Comparison of ENCODE assay signal across 35 cellular contexts in genomic region chr13:75617230-75617629, GRCh38. TPM values are rescaled to one million over a fixed set of nuclear protein-coding genes. Genes with fewer than 3 reads are reported as not detected.
A peak's percentile ranks its signal among the peaks of the same experiment; 100 is the strongest.
DNase-seq lines count a peak whose midpoint lies in the region; ATAC-seq, FAIRE-seq and TF ChIP-seq lines count a peak whose summit lies in the region.
"Had no signal": no experiment of that assay in that cellular context is flagged by ENCODE, and none has a peak within 500 bp of the region (broad histone marks: within the 10 kb centered on the region; RNA-seq: fewer than 3 reads in every experiment).

No MANE protein-coding gene starts in this region.

- H3K14ac ChIP-seq in IMR-90 (replicated peaks; ENCODE audit: low read depth, low read length): no peak overlapping the region

- H3K27me3 ChIP-seq in HepG2 (ENCODE audit: control insufficient read depth in 1 of 2, insufficient read depth in 2 of 2, low read length in 2 of 2) (no peaks in the 10 kb centered on the region), right lobe of liver (no peaks in the 10 kb centered on the region), IMR-90 (ENCODE audit: control insufficient read depth, insufficient read depth, low read length) (no peaks in the 10 kb centered on the region)
- H3K27me3 ChIP-seq: BE2C; BLaER1; BLaER1 treated with 17β-estradiol and CSF1 and Interleukin-3, amounts not matched to agents 10 nM and 100 nM had no signal

- H3K79me2 ChIP-seq in HepG2 (ENCODE audit: insufficient read depth, low read length): no peaks in the 10 kb centered on the region

- H3K56ac ChIP-seq in IMR-90 (ENCODE audit: extremely low read depth, insufficient read depth, low read length): no peak overlapping the region

- H3K9me1 ChIP-seq in IMR-90 (ENCODE audit: insufficient read depth, low read length): peaks cover 10% of the 10 kb centered on the region

- H2AK9ac ChIP-seq in IMR-90 (replicated peaks; ENCODE audit: low read depth, low read length, poor library complexity): no peak overlapping the region

- H3K4me3 ChIP-seq in HepG2 (replicated peaks in 1 of 3; ENCODE audit: insufficient read depth in 1 of 3, low read depth in 2 of 3, low read length in 3 of 3) (no peak overlapping the region), right lobe of liver (no peak overlapping the region), HEK293 (ENCODE audit: low read depth, low read length) (no peak overlapping the region), IMR-90 (ENCODE audit: insufficient read depth, low read depth, low read length) (no peak overlapping the region)
- H3K4me3 ChIP-seq: A549; BLaER1; BLaER1 treated with 17β-estradiol and CSF1 and Interleukin-3, amounts not matched to agents 10 nM and 100 nM had no signal

- H4K20me1 ChIP-seq in HepG2 (ENCODE audit: insufficient read depth, low read length): no peaks in the 10 kb centered on the region
- no peaks in the 10 kb centered on the region for H4K20me1 ChIP-seq in IMR-90 (ENCODE audit: insufficient read depth, low read length)
- H4K20me1 ChIP-seq: BLaER1; BLaER1 treated with 17β-estradiol and CSF1 and Interleukin-3, amounts not matched to agents 10 nM and 100 nM had no signal

- H4K91ac ChIP-seq in IMR-90 (ENCODE audit: insufficient read depth, low read depth, low read length): 0 out of 2 replicates have a peak overlapping the region, but pooled peaks have one; percentile 62

- POLR2A ChIA-PET in HepG2 (lab: Yijun Ruan, JAX): no interaction called here
- POLR2A ChIA-PET in HEK293 (lab: Yijun Ruan, JAX): no interaction called here
- POLR2A ChIA-PET in IMR-90 (lab: Charles Lee; ENCODE audit: unreplicated experiment): no interaction called here

- TF ChIP-seq CTCF in HepG2 (CRISPR knock-in tag; IDR thresholded peaks at IDR 0.05) (no peak), right lobe of liver (IDR thresholded peaks at IDR 0.05) (no peak), HEK293 (tag by site-specific recombination; IDR thresholded peaks at IDR 0.05) (no peak), IMR-90 (conservative IDR thresholded peaks at IDR 0.05; ENCODE audit: low read depth, low read length) (no peak)

- in situ Hi-C loops in HepG2 (cut with HindIII; ENCODE audit: extremely low pct_ligation_motif_present, low pct_unique_long_range_greater_than_20kb): no loop called here
- in situ Hi-C loops in IMR-90 (cut with MboI; ENCODE audit: low sequenced_read_pairs): no loop called here

- H2BK20ac ChIP-seq in IMR-90 (ENCODE audit: low read depth, low read length): peak overlapping the region; percentile 49

- peak overlapping the region; percentile 96 for H2BK120ac ChIP-seq in IMR-90 (ENCODE audit: low read depth, low read length)

- H3K9me3 ChIP-seq in HepG2 (ENCODE audit: low read length) (no peaks in the 10 kb centered on the region), right lobe of liver (no peaks in the 10 kb centered on the region), HEK293 (ENCODE audit: control insufficient read depth, insufficient read depth, low read depth, low read length) (no peaks in the 10 kb centered on the region), IMR-90 (ENCODE audit: control insufficient read depth, insufficient read depth, low read length) (no peaks in the 10 kb centered on the region)
- H3K9me3 ChIP-seq: A549; BE2C; BLaER1; BLaER1 treated with 17β-estradiol and CSF1 and Interleukin-3, amounts not matched to agents 10 nM and 100 nM; Caco-2 had no signal

- H3K9ac ChIP-seq in HepG2 (ENCODE audit: insufficient read depth, low read depth, low read length) (no peak overlapping the region), IMR-90 (ENCODE audit: low read depth, low read length) (no peak overlapping the region)
- H3K9ac ChIP-seq: BLaER1; BLaER1 treated with 17β-estradiol and CSF1 and Interleukin-3, amounts not matched to agents 10 nM and 100 nM had no signal

- ATAC-seq in HepG2 (peak; percentile 44), right lobe of liver (no peak), IMR-90 (ENCODE audit: low read depth) (no peak), HG02884 (IDR thresholded peaks at IDR 0.05; ENCODE audit: unreplicated experiment) (no peak)
- ATAC-seq: A549; CD8-positive, alpha-beta T cell had no signal

- H3K4me2 ChIP-seq in HepG2 (ENCODE audit: low read depth, low read length): no peak overlapping the region
- H3K4me2 ChIP-seq in IMR-90 (ENCODE audit: low read depth, low read length): no peak overlapping the region
- H3K4me2 ChIP-seq: A549; BLaER1; BLaER1 treated with 17β-estradiol and CSF1 and Interleukin-3, amounts not matched to agents 10 nM and 100 nM had no signal

- peak overlapping the region; percentile 38; the same call in 2 of the 3 replicates for H2BK15ac ChIP-seq in IMR-90 (ENCODE audit: low read depth, low read length)

- no peak overlapping the region for H2BK5ac ChIP-seq in IMR-90 (ENCODE audit: low read depth, low read length, poor library complexity, severe bottlenecking)

- no peak for TF ChIP-seq EP300 in HepG2 (IDR thresholded peaks at IDR 0.05; ENCODE audit: low read depth in 2 of 2, low read length in 2 of 2)
- TF ChIP-seq EP300 in HepG2 (CRISPR knock-in tag; IDR thresholded peaks at IDR 0.05; ENCODE audit: borderline replicate concordance): no peak

- DNase-seq in HepG2 (ENCODE audit: low spot score) (no peak), right lobe of liver (no peak), IMR-90 (no peak), NCI-H69 (lab: John Stamatoyannopoulos, UW) (peak; percentile 26), NCI-H2107 (lab: John Stamatoyannopoulos, UW) (no peak), OCI-M2 (lab: John Stamatoyannopoulos, UW; ENCODE audit: unreplicated experiment) (no peak)
- DNase-seq: 8988T; ACHN; AML-193; BE2C; C1 segment of cervical spinal cord; Caco-2; Calu3; CD4-positive, alpha-beta memory T cell; CD4-positive, alpha-beta T cell; CD4-positive, CD25-positive, alpha-beta regulatory T cell; CD8-positive, alpha-beta memory T cell; CD8-positive, alpha-beta T cell; COR-L47; DMS 273 treated with DMSO at 0.1 percent for 48 hours; DMS153; DMS53; DMS79; DMS79 treated with DMSO at 0.1 percent for 48 hours; DND-41; EL had no signal

- H2AK5ac ChIP-seq in IMR-90 (ENCODE audit: low read depth, low read length): peak overlapping the region; percentile 93; the same call in 1 of the 2 replicates

- H3K27ac ChIP-seq in HepG2 (ENCODE audit: extremely low read length, insufficient read depth, low read length) (no peak overlapping the region), right lobe of liver (no peak overlapping the region), HEK293 (ENCODE audit: extremely low read depth, low read depth, low read length) (no peak overlapping the region), IMR-90 (ENCODE audit: insufficient read depth, low read length) (no peak overlapping the region)
- H3K27ac ChIP-seq: 22Rv1; A549; BLaER1; BLaER1 treated with 17β-estradiol and CSF1 and Interleukin-3, amounts not matched to agents 10 nM and 100 nM; C4-2B had no signal

- dilution Hi-C loops in IMR-90 (cut with HindIII; ENCODE audit: low sequenced_read_pairs, unreplicated experiment): no loop called here

- H2AFZ ChIP-seq in HepG2 (ENCODE audit: low read length): no peak overlapping the region
- H2AFZ ChIP-seq in IMR-90 (replicated peaks; ENCODE audit: low read length, poor library complexity): no peak overlapping the region

- no peak overlapping the region for H3K23ac ChIP-seq in IMR-90 (ENCODE audit: low read depth, low read length)

- BruUV-seq in HepG2 (replicated peaks; lab: Mats Ljungman, UMichigan) (no TSS peak), IMR-90 (replicated peaks; lab: Mats Ljungman, UMichigan) (no TSS peak)

- H4K5ac ChIP-seq in IMR-90 (ENCODE audit: low read depth, low read length): no peak overlapping the region; the same call in 1 of the 2 replicates

- TF ChIP-seq POLR2A in HepG2 (IDR thresholded peaks at IDR 0.05; ENCODE audit: insufficient read depth in 1 of 2, low read depth in 2 of 2, low read length in 2 of 2): no peak
- TF ChIP-seq POLR2A in right lobe of liver (IDR thresholded peaks at IDR 0.05): no peak
- TF ChIP-seq POLR2A in IMR-90 (IDR thresholded peaks at IDR 0.05; ENCODE audit: low read depth, low read length): no peak

- H3K4ac ChIP-seq in IMR-90 (ENCODE audit: low read depth, low read length): peak overlapping the region; percentile 90

- H4K8ac ChIP-seq in IMR-90 (ENCODE audit: low read depth in 2 of 2, low read length in 2 of 2): no peak overlapping the region

- H3K18ac ChIP-seq in IMR-90 (ENCODE audit: low read depth, low read length): no peak overlapping the region

- peaks cover 0 to 31% of the 10 kb centered on the region in 2 experiments; a peak in 3 of 4 replicates for H3K79me1 ChIP-seq in IMR-90 (ENCODE audit: low read depth in 1 of 2, low read length in 2 of 2)

- H3K4me1 ChIP-seq in HepG2 (ENCODE audit: insufficient read depth, low read length) (no peaks in the 10 kb centered on the region), right lobe of liver (no peaks in the 10 kb centered on the region), HEK293 (ENCODE audit: control insufficient read depth, insufficient read depth, low read length) (no peaks in the 10 kb centered on the region), IMR-90 (ENCODE audit: control insufficient read depth, insufficient read depth, low read length) (peaks cover 20% of the 10 kb centered on the region)
- H3K4me1 ChIP-seq: A549; BE2C; BLaER1; BLaER1 treated with 17β-estradiol and CSF1 and Interleukin-3, amounts not matched to agents 10 nM and 100 nM; Caco-2 had no signal

- intact Hi-C loops in HepG2 (cut with micrococcal nuclease; ENCODE audit: unreplicated experiment) (no loop called here), right lobe of liver (cut with DNase I) (no loop called here), IMR-90 (cut with micrococcal nuclease) (no loop called here)

- no peak for FAIRE-seq in HepG2 (lab: Jason Lieb, UNC)
- FAIRE-seq: A204.1, A549, D721Med had no signal

- CTCF ChIA-PET in HepG2 (lab: Yijun Ruan, JAX; ENCODE audit: low intra/inter-chr PET ratio, low total read pairs): no interaction called here
- CTCF ChIA-PET in HEK293 (lab: Yijun Ruan, JAX): no interaction called here
- CTCF ChIA-PET in IMR-90 (lab: Yijun Ruan, JAX): no interaction called here

- no peaks in the 10 kb centered on the region; a peak in 1 of 5 replicates for H3K36me3 ChIP-seq in HepG2 (replicated peaks in 1 of 2; ENCODE audit: control insufficient read depth in 1 of 2, insufficient read depth in 2 of 2, low read length in 2 of 2)
- no peaks in the 10 kb centered on the region for H3K36me3 ChIP-seq in right lobe of liver
- H3K36me3 ChIP-seq in HEK293 (ENCODE audit: control insufficient read depth in 2 of 2, insufficient read depth in 1 of 2, low read length in 2 of 2): no peaks in the 10 kb centered on the region
- no peaks in the 10 kb centered on the region for H3K36me3 ChIP-seq in IMR-90 (ENCODE audit: control insufficient read depth, insufficient read depth, low read length)
- H3K36me3 ChIP-seq: BE2C had no signal

- TF ChIP-seq RAD21 in HepG2 (CRISPR knock-in tag; IDR thresholded peaks at IDR 0.05) (no peak), IMR-90 (IDR thresholded peaks at IDR 0.05; ENCODE audit: low read length) (no peak)

- 100% methylated on average over 1 of the region's 1 CpG for WGBS in HepG2 (ENCODE audit: low lambda C conversion rate)
- WGBS in right lobe of liver (ENCODE audit: insufficient coverage, low coverage, low lambda C conversion rate, missing lambda C conversion rate): 0% methylated on average over 1 of the region's 1 CpG
- no CpG with 5 or more reads among the region's 1 CpG for WGBS in IMR-90 (ENCODE audit: extremely low coverage in 2 of 2, insufficient read length in 1 of 2), 2 experiments

RNA-seq across cellular contexts. Expression of gene LMO7, which starts 18.9 kb away (rescaled TPM):
- total RNA-seq in HepG2 (2016; rRNA removed; fragmentation: Illumina TruSeq; extraction: Trizol): 47.7 and 121 TPM in 2 replicates
- 14.4 and 17.3 TPM in 2 replicates for total RNA-seq in HepG2 (2016; cell fraction: cytosol; rRNA removed; fragmentation: Illumina TruSeq; extraction: Trizol; ENCODE audit: low read depth)
- 41.5 and 129 TPM in 2 replicates for total RNA-seq in HepG2 (2016; cell fraction: insoluble cytoplasmic fraction; rRNA removed; fragmentation: Illumina TruSeq; extraction: Trizol)
- total RNA-seq in HepG2 (2016; cell fraction: membrane; rRNA removed; fragmentation: Illumina TruSeq; extraction: Trizol): 23.0 and 30.9 TPM in 2 replicates
- total RNA-seq in HepG2 (2016; cell fraction: nucleus; rRNA removed; fragmentation: Illumina TruSeq; extraction: Trizol): 246 and 252 TPM in 2 replicates
- 31.4 and 34.0 TPM in 2 replicates for polyA plus RNA-seq in HepG2 (2011; rRNA removed)
- 9.1 and 11.5 TPM in 2 replicates for polyA plus RNA-seq in HepG2 (2011; cell fraction: cytosol; rRNA removed)
- 216 and 237 TPM in 2 replicates for polyA plus RNA-seq in HepG2 (2011; cell fraction: nucleus; rRNA removed)
- polyA plus RNA-seq in HepG2 (2012): 50.1 and 98.6 TPM in 2 replicates
- 1.3 and 1.8 TPM in 2 replicates for polyA plus RNA-seq in HepG2 (2016; cell fraction: cytosol; fragmentation: Illumina TruSeq; extraction: Trizol; ENCODE audit: low read depth)
- 21.5 and 26.6 TPM in 2 replicates for polyA plus RNA-seq in HepG2 (2016; cell fraction: insoluble cytoplasmic fraction; fragmentation: Illumina TruSeq; extraction: Trizol; ENCODE audit: low read depth)
- polyA plus RNA-seq in HepG2 (2016; cell fraction: membrane; fragmentation: Illumina TruSeq; extraction: Trizol; ENCODE audit: low read depth): 4.6 TPM in 2 replicates
- polyA plus RNA-seq in HepG2 (2016; cell fraction: nucleus; fragmentation: Illumina TruSeq; extraction: Trizol; ENCODE audit: insufficient read depth, low read depth): 237 TPM in 2 replicates
- 45.7 and 74.9 TPM in 2 replicates for polyA minus RNA-seq in HepG2 (2011; rRNA and poly(A)+ RNA removed; ENCODE audit: low replicate concordance)
- polyA minus RNA-seq in HepG2 (2011; cell fraction: cytosol; rRNA and poly(A)+ RNA removed): 28.7 and 31.4 TPM in 2 replicates
- 322 and 350 TPM in 2 replicates for polyA minus RNA-seq in HepG2 (2011; cell fraction: nucleus; rRNA and poly(A)+ RNA removed)
- total RNA-seq in right lobe of liver: 10 to 100 TPM; 42.3 to 60.2 (median 51.1) TPM
- total RNA-seq in IMR-90 (2012; rRNA removed): 367 and 485 TPM in 2 replicates
- polyA plus RNA-seq in IMR-90 (2012; rRNA removed): 222 and 266 TPM in 2 replicates
- polyA plus RNA-seq in IMR-90 (2012; cell fraction: cytosol; rRNA removed): 78.3 and 114 TPM in 2 replicates
- 533 and 693 TPM in 2 replicates for polyA plus RNA-seq in IMR-90 (2012; cell fraction: nucleus; rRNA removed; ENCODE audit: low replicate concordance)
